In genomic region chr17:3990391-3991127, GRCh38 we compare ENCODE assay signal across 22 cellular contexts. TPM values are rescaled to one million over a fixed set of nuclear protein-coding genes. Genes with fewer than 3 reads are reported as not detected.
A peak's percentile ranks its signal among the peaks of the same experiment; 100 is the strongest.
DNase-seq lines count a peak whose midpoint lies in the region; ATAC-seq, FAIRE-seq and TF ChIP-seq lines count a peak whose summit lies in the region.
"Had no signal": no experiment of that assay in that cellular context is flagged by ENCODE, and none has a peak within 500 bp of the region (broad histone marks: within the 10 kb centered on the region; RNA-seq: fewer than 3 reads in every experiment).

No MANE protein-coding gene starts in this region.

- H3K27me3 ChIP-seq in right lobe of liver = no peaks in the 10 kb centered on the region
- H3K27me3 ChIP-seq in HepG2 (ENCODE audit: control insufficient read depth in 1 of 2, insufficient read depth in 2 of 2, low read length in 2 of 2) = peaks cover 1 to 22% of the 10 kb centered on the region in 2 experiments
- peaks cover 4% of the 10 kb centered on the region for H3K27me3 ChIP-seq in astrocyte (ENCODE audit: insufficient read depth, low read length)
- H3K27me3 ChIP-seq in GM23338 (ENCODE audit: insufficient read depth) = no peaks in the 10 kb centered on the region
- H3K27me3 ChIP-seq: BLaER1 treated with 17β-estradiol and CSF1 and Interleukin-3, amounts not matched to agents 10 nM and 100 nM; SJCRH30 had no signal

- intact Hi-C loops in right lobe of liver (cut with DNase I) = no loop called here
- intact Hi-C loops in HepG2 (cut with micrococcal nuclease; ENCODE audit: unreplicated experiment) = no loop called here

- H3K9me2 ChIP-seq in GM23338 (ENCODE audit: insufficient read depth) = no peaks in the 10 kb centered on the region

- no peak for TF ChIP-seq EP300 in HepG2 (IDR thresholded peaks at IDR 0.05; ENCODE audit: low read depth in 2 of 2, low read length in 2 of 2)
- no peak for TF ChIP-seq EP300 in HepG2 (CRISPR knock-in tag; IDR thresholded peaks at IDR 0.05; ENCODE audit: borderline replicate concordance)

- H3K9me3 ChIP-seq in right lobe of liver = no peaks in the 10 kb centered on the region
- H3K9me3 ChIP-seq in HepG2 (ENCODE audit: low read length) = no peaks in the 10 kb centered on the region
- H3K9me3 ChIP-seq in astrocyte (ENCODE audit: insufficient read depth, low read depth, low read length) = no peaks in the 10 kb centered on the region
- H3K9me3 ChIP-seq: neutrophil, SJCRH30 had no signal

- H3K4me1 Mint-ChIP-seq in astrocyte (ENCODE audit: low read depth, unreplicated experiment) = peaks cover 4% of the 10 kb centered on the region
- peaks cover 13% of the 10 kb centered on the region for H3K4me1 Mint-ChIP-seq in GM23338

- TF ChIP-seq POLR2A in right lobe of liver (IDR thresholded peaks at IDR 0.05) (no peak), HepG2 (IDR thresholded peaks at IDR 0.05; ENCODE audit: insufficient read depth in 1 of 2, low read depth in 2 of 2, low read length in 2 of 2) (no peak)

- H3K27ac Mint-ChIP-seq in astrocyte (ENCODE audit: unreplicated experiment) = no peak overlapping the region
- no peak overlapping the region for H3K27ac Mint-ChIP-seq in GM23338
- H3K27ac Mint-ChIP-seq: T-helper 17 cell had no signal

- TF ChIP-seq CTCF in right lobe of liver (IDR thresholded peaks at IDR 0.05) = no peak
- TF ChIP-seq CTCF in HepG2 (CRISPR knock-in tag; IDR thresholded peaks at IDR 0.05) = no peak
- no peak for TF ChIP-seq CTCF in astrocyte (IDR thresholded peaks at IDR 0.05; ENCODE audit: insufficient read depth, low read depth, low read length)
- no peak for TF ChIP-seq CTCF in GM23338 (conservative IDR thresholded peaks at IDR 0.05; ENCODE audit: low read depth in 2 of 2)

- H4K20me1 ChIP-seq in HepG2 (ENCODE audit: insufficient read depth, low read length) (no peaks in the 10 kb centered on the region), astrocyte (ENCODE audit: insufficient read depth, low read length) (no peaks in the 10 kb centered on the region), GM23338 (replicated peaks; ENCODE audit: insufficient read depth) (no peaks in the 10 kb centered on the region)
- H4K20me1 ChIP-seq: BLaER1 treated with 17β-estradiol and CSF1 and Interleukin-3, amounts not matched to agents 10 nM and 100 nM had no signal

- H3K4me1 ChIP-seq in right lobe of liver = peaks cover 0 to 13% (median 6%) of the 10 kb centered on the region in 4 donors
- peaks cover 38% of the 10 kb centered on the region for H3K4me1 ChIP-seq in HepG2 (ENCODE audit: insufficient read depth, low read length)
- no peaks in the 10 kb centered on the region for H3K4me1 ChIP-seq in astrocyte (ENCODE audit: insufficient read depth, low read length)
- no peaks in the 10 kb centered on the region; the same call in none of the 2 replicates for H3K4me1 ChIP-seq in GM23338 (ENCODE audit: insufficient read depth)
- H3K4me1 ChIP-seq: SJCRH30 had no signal

- H3K4me2 ChIP-seq in HepG2 (ENCODE audit: low read depth, low read length) (no peak overlapping the region), astrocyte (ENCODE audit: low read length) (no peak overlapping the region), GM23338 (no peak overlapping the region)
- H3K4me2 ChIP-seq: BLaER1 treated with 17β-estradiol and CSF1 and Interleukin-3, amounts not matched to agents 10 nM and 100 nM had no signal

- H3K36me3 Mint-ChIP-seq in astrocyte (ENCODE audit: low read depth, unreplicated experiment) (no peaks in the 10 kb centered on the region), GM23338 (ENCODE audit: low read depth) (no peaks in the 10 kb centered on the region; the same call in 2 of the 3 replicates)

- H3K36me3 ChIP-seq in right lobe of liver (no peaks in the 10 kb centered on the region), HepG2 (replicated peaks in 1 of 2; ENCODE audit: control insufficient read depth in 1 of 2, insufficient read depth in 2 of 2, low read length in 2 of 2) (no peaks in the 10 kb centered on the region), astrocyte (ENCODE audit: insufficient read depth, low read length) (no peaks in the 10 kb centered on the region), GM23338 (ENCODE audit: insufficient read depth) (no peaks in the 10 kb centered on the region)
- H3K36me3 ChIP-seq: BLaER1 treated with 17β-estradiol and CSF1 and Interleukin-3, amounts not matched to agents 10 nM and 100 nM; neutrophil; SJCRH30 had no signal

- peak in 2 of 3 donors; percentile 2 to 30 for DNase-seq in right lobe of liver
- DNase-seq in HepG2 (ENCODE audit: low spot score) = no peak
- peak; percentile 12 for DNase-seq in astrocyte (ENCODE audit: low read depth)
- DNase-seq in iris pigment epithelial cell (ENCODE audit: low read depth) = peak; percentile 49
- no peak for DNase-seq in iPS-NIHi11 (ENCODE audit: low spot score)
- DNase-seq in DMS53 treated with DMSO at 0.1 percent for 48 hours (lab: John Stamatoyannopoulos, UW; ENCODE audit: unreplicated experiment) = no peak
- no peak for DNase-seq in GM23338 (ENCODE audit: low spot score)
- DNase-seq: ACHN; activated CD4-positive, alpha-beta T cell treated with anti-CD3 and anti-CD28 coated beads for 48 hours; activated naive CD4-positive, alpha-beta T cell treated with anti-CD3 and anti-CD28 coated beads, Interleukin-2, amount 50 U/mL, for 16 hours; Kasumi-1; left cardiac atrium; mesenchymal stem cell; NCI-H1694; NCI-H510A treated with DMSO at 0.1 percent for 48 hours; SJCRH30; T-helper 17 cell had no signal

- no peak for TF ChIP-seq RAD21 in HepG2 (CRISPR knock-in tag; IDR thresholded peaks at IDR 0.05)

- in situ Hi-C loops in HepG2 (cut with HindIII; ENCODE audit: extremely low pct_ligation_motif_present, low pct_unique_long_range_greater_than_20kb) = no loop called here

- H3K79me2 ChIP-seq in HepG2 (ENCODE audit: insufficient read depth, low read length) (no peaks in the 10 kb centered on the region), astrocyte (ENCODE audit: insufficient read depth, low read length) (no peaks in the 10 kb centered on the region), GM23338 (replicated peaks; ENCODE audit: insufficient read depth) (no peaks in the 10 kb centered on the region)

- CTCF ChIA-PET in HepG2 (lab: Yijun Ruan, JAX; ENCODE audit: low intra/inter-chr PET ratio, low total read pairs) = no interaction called here

- H2AFZ ChIP-seq in HepG2 (ENCODE audit: low read length) (no peak overlapping the region), astrocyte (ENCODE audit: low read depth, low read length) (no peak overlapping the region), GM23338 (no peak overlapping the region)

- no peak overlapping the region for H3K4me3 Mint-ChIP-seq in astrocyte (ENCODE audit: unreplicated experiment)
- no peak overlapping the region for H3K4me3 Mint-ChIP-seq in GM23338
- H3K4me3 Mint-ChIP-seq: T-helper 17 cell had no signal

- ATAC-seq in right lobe of liver (no peak), HepG2 (no peak), GM18519 (IDR thresholded peaks at IDR 0.05; ENCODE audit: low FRiP score, unreplicated experiment) (no peak), GM23338 (no peak)
- ATAC-seq: left cardiac atrium, T-helper 17 cell had no signal

- 87% methylated on average over 11 of the region's 12 CpGs for WGBS in right lobe of liver (ENCODE audit: insufficient coverage, low coverage, low lambda C conversion rate, missing lambda C conversion rate)
- whole genome bisulfite sequencing in HepG2 (ENCODE audit: low lambda C conversion rate) = 67% methylated on average over 12 of the region's 12 CpGs

- no peak for FAIRE-seq in HepG2 (lab: Jason Lieb, UNC)
- no peak for FAIRE-seq in astrocyte (lab: Jason Lieb, UNC)

- H3K9ac ChIP-seq in HepG2 (ENCODE audit: insufficient read depth, low read depth, low read length) (no peak overlapping the region), astrocyte (ENCODE audit: low read length) (no peak overlapping the region)
- H3K9ac ChIP-seq: BLaER1 treated with 17β-estradiol and CSF1 and Interleukin-3, amounts not matched to agents 10 nM and 100 nM had no signal

- H3F3A ChIP-seq in GM23338 (replicated peaks; ENCODE audit: low read depth) = no peaks in the 10 kb centered on the region

- BruUV-seq in HepG2 (replicated peaks; lab: Mats Ljungman, UMichigan) = no TSS peak

- H3K27me3 Mint-ChIP-seq in astrocyte (ENCODE audit: low read depth, unreplicated experiment) (peaks cover 9% of the 10 kb centered on the region), GM23338 (ENCODE audit: insufficient read depth, low read depth, poor library complexity) (peaks cover 8% of the 10 kb centered on the region)

- H3K4me3 ChIP-seq in right lobe of liver (no peak overlapping the region), HepG2 (replicated peaks in 1 of 3; ENCODE audit: insufficient read depth in 1 of 3, low read depth in 2 of 3, low read length in 3 of 3) (no peak overlapping the region), astrocyte (ENCODE audit: insufficient read depth, low read depth, low read length) (no peak overlapping the region), GM23338 (no peak overlapping the region)
- H3K4me3 ChIP-seq: BLaER1 treated with 17β-estradiol and CSF1 and Interleukin-3, amounts not matched to agents 10 nM and 100 nM; SJCRH30; skin epidermis had no signal

- peaks cover 18% of the 10 kb centered on the region for H3K9me3 Mint-ChIP-seq in astrocyte (ENCODE audit: unreplicated experiment)
- no peaks in the 10 kb centered on the region for H3K9me3 Mint-ChIP-seq in GM23338

- POLR2A ChIA-PET in HepG2 (lab: Yijun Ruan, JAX) = interaction anchor here (1.7 kb wide), 1 partner anchor 14 kb away, joined by 4 read pairs; no protein-coding TSS in a partner anchor

- H3K27ac ChIP-seq in right lobe of liver (no peak overlapping the region), HepG2 (ENCODE audit: extremely low read length, insufficient read depth, low read length) (no peak overlapping the region), astrocyte (ENCODE audit: low read depth, low read length) (no peak overlapping the region), GM23338 (ENCODE audit: low read depth) (no peak overlapping the region)
- H3K27ac ChIP-seq: BLaER1 treated with 17β-estradiol and CSF1 and Interleukin-3, amounts not matched to agents 10 nM and 100 nM; neutrophil; SJCRH30; skin epidermis had no signal

RNA-seq across cellular contexts. Expression of gene ATP2A3, which starts 26.3 kb away (rescaled TPM):
- total RNA-seq in right lobe of liver (1 to 10 TPM; 1.5 to 4.3 (median 2.3) TPM), HepG2 (2016; rRNA removed; fragmentation: Illumina TruSeq; extraction: Trizol) (not detected in 2 replicates), astrocyte (1.5 and 1.8 TPM in 2 replicates)
- not detected in 2 replicates for total RNA-seq in HepG2 (2016; cell fraction: cytosol; rRNA removed; fragmentation: Illumina TruSeq; extraction: Trizol; ENCODE audit: low read depth)
- not detected in 2 replicates for total RNA-seq in HepG2 (2016; cell fraction: insoluble cytoplasmic fraction; rRNA removed; fragmentation: Illumina TruSeq; extraction: Trizol)
- not detected in 2 replicates for total RNA-seq in HepG2 (2016; cell fraction: membrane; rRNA removed; fragmentation: Illumina TruSeq; extraction: Trizol)
- total RNA-seq in HepG2 (2016; cell fraction: nucleus; rRNA removed; fragmentation: Illumina TruSeq; extraction: Trizol) = not detected in 2 replicates
- polyA plus RNA-seq in HepG2 (2011; rRNA removed) (0.07 and 0.10 TPM in 2 replicates), GM23338 (2016; fragmentation: Nextera tagmentation; extraction: Ambion mirVana) (8.2 and 9.6 TPM in 2 replicates)
- 0.03 and 0.14 TPM in 2 replicates for polyA plus RNA-seq in HepG2 (2011; cell fraction: cytosol; rRNA removed)
- 0.16 and 0.40 TPM in 2 replicates for polyA plus RNA-seq in HepG2 (2011; cell fraction: nucleus; rRNA removed)
- 0.15 and 0.25 TPM in 2 replicates for polyA plus RNA-seq in HepG2 (2012)
- not detected in 2 replicates for polyA plus RNA-seq in HepG2 (2016; cell fraction: cytosol; fragmentation: Illumina TruSeq; extraction: Trizol; ENCODE audit: low read depth)
- not detected in 2 replicates for polyA plus RNA-seq in HepG2 (2016; cell fraction: insoluble cytoplasmic fraction; fragmentation: Illumina TruSeq; extraction: Trizol; ENCODE audit: low read depth)
- not detected in 2 replicates for polyA plus RNA-seq in HepG2 (2016; cell fraction: membrane; fragmentation: Illumina TruSeq; extraction: Trizol; ENCODE audit: low read depth)
- polyA plus RNA-seq in HepG2 (2016; cell fraction: nucleus; fragmentation: Illumina TruSeq; extraction: Trizol; ENCODE audit: insufficient read depth, low read depth) = not detected in 2 replicates
- 0.52 and 1.2 TPM in 2 replicates for polyA minus RNA-seq in HepG2 (2011; rRNA and poly(A)+ RNA removed; ENCODE audit: low replicate concordance)
- polyA minus RNA-seq in HepG2 (2011; cell fraction: cytosol; rRNA and poly(A)+ RNA removed) = not detected in 2 replicates
- 0.13 TPM in 1 of 2 replicates, not detected in the other for polyA minus RNA-seq in HepG2 (2011; cell fraction: nucleus; rRNA and poly(A)+ RNA removed)
- 32.6 and 35.2 TPM in 2 replicates for total RNA-seq in GM23338 (2014; rRNA removed; shearing (Covaris generic))
- total RNA-seq: dermis microvascular lymphatic vessel endothelial cell had no signal

Comparison
In these comparisons a context has a peak if more than half of its experiments do, and no peak if none do; other contexts are left out.
1. DNase-seq: peak in right lobe of liver (2 of 3), astrocyte (single experiment) and iris pigment epithelial cell (single experiment); none in HepG2 (single experiment), iPS-NIHi11 (single experiment), DMS53 treated with DMSO at 0.1 percent for 48 hours (single experiment) and GM23338 (single experiment).